ENCODE assay signal across 8 cellular contexts in genomic region chr13:90766503-90766902, GRCh38.
"Had no signal": no experiment of that assay in that cellular context is flagged by ENCODE, and none has a peak within 500 bp of the region (broad histone marks: within the 10 kb centered on the region; RNA-seq: fewer than 3 reads in every experiment).

No MANE protein-coding gene starts in this region.

- FAIRE-seq: HTR-8/SVneo, K562 had no signal

- ATAC-seq: HCT116, K562 had no signal

- DNase-seq: GM23248, GOT3, H7, HFFc6, IMR-90 had no signal
